In genomic region chr16:68696514-68696913, GRCh38 we compare ENCODE assay signal across 22 cellular contexts. TPM values are rescaled to one million over a fixed set of nuclear protein-coding genes. Genes with fewer than 3 reads are reported as not detected.
DNase-seq lines count a peak whose midpoint lies in the region; ATAC-seq and TF ChIP-seq lines count a peak whose summit lies in the region.
"Had no signal": no experiment of that assay in that cellular context is flagged by ENCODE, and none has a peak within 500 bp of the region (broad histone marks: within the 10 kb centered on the region; RNA-seq: fewer than 3 reads in every experiment).

No MANE protein-coding gene starts in this region.

- H3K4me1 Mint-ChIP-seq in neural crest cell, result peaks cover 7% of the 10 kb centered on the region
- no peaks in the 10 kb centered on the region for H3K4me1 Mint-ChIP-seq in CD4-positive, alpha-beta T cell (ENCODE audit: low read depth)
- H3K4me1 Mint-ChIP-seq: B cell, IgD-negative memory B cell had no signal

- no peaks in the 10 kb centered on the region for H3K36me3 Mint-ChIP-seq in neural crest cell (ENCODE audit: low read depth)
- H3K36me3 Mint-ChIP-seq in CD4-positive, alpha-beta T cell (ENCODE audit: low read depth), result no peaks in the 10 kb centered on the region
- H3K36me3 Mint-ChIP-seq: IgD-negative memory B cell had no signal

- peak overlapping the region; percentile 3 for H3K27ac Mint-ChIP-seq in neural crest cell (ENCODE audit: unreplicated experiment)
- H3K27ac Mint-ChIP-seq in CD4-positive, alpha-beta T cell, result no peak overlapping the region
- H3K27ac Mint-ChIP-seq: activated CD8-positive, alpha-beta T cell treated with anti-CD3 and anti-CD28 coated beads, Interleukin-2, amount 10 ng/mL, durations not matched to agents 7 days and 5 days; B cell; IgD-negative memory B cell had no signal

- ATAC-seq in CD4-positive, alpha-beta T cell (ENCODE audit: poor library complexity), result no peak
- ATAC-seq: activated CD8-positive, alpha-beta T cell treated with anti-CD3 and anti-CD28 coated beads, Interleukin-2, amount 10 ng/mL, durations not matched to agents 7 days and 5 days; activated T-cell treated with anti-CD3 and anti-CD28 coated beads, Interleukin-2, amount 50 U/mL, for 4 hours; gastroesophageal sphincter; right cardiac atrium had no signal

- H3K4me3 Mint-ChIP-seq in neural crest cell, result no peak overlapping the region
- no peak overlapping the region for H3K4me3 Mint-ChIP-seq in CD4-positive, alpha-beta T cell
- H3K4me3 Mint-ChIP-seq: activated CD8-positive, alpha-beta T cell treated with anti-CD3 and anti-CD28 coated beads, Interleukin-2, amount 10 ng/mL, durations not matched to agents 7 days and 5 days; activated T-cell treated with anti-CD3 and anti-CD28 coated beads, Interleukin-2, amount 50 U/mL, for 4 hours; B cell; IgD-negative memory B cell had no signal

- CTCF ChIA-PET in CD4-positive, alpha-beta T cell (lab: Charles Lee), result no interaction called here

- H3K27me3 ChIP-seq in CD4-positive, alpha-beta T cell (ENCODE audit: control insufficient read depth, insufficient read depth, low read length), result no peaks in the 10 kb centered on the region
- H3K27me3 ChIP-seq in effector memory CD4-positive, alpha-beta T cell (replicated peaks; ENCODE audit: control insufficient read depth, insufficient read depth, low read length, poor library complexity, severe bottlenecking), result no peaks in the 10 kb centered on the region
- H3K27me3 ChIP-seq: gastroesophageal sphincter had no signal

- no peaks in the 10 kb centered on the region for H3K4me1 ChIP-seq in effector memory CD4-positive, alpha-beta T cell (ENCODE audit: control insufficient read depth, insufficient read depth, low read length, poor library complexity, severe bottlenecking)
- H3K4me1 ChIP-seq: gastroesophageal sphincter had no signal

- H3K36me3 ChIP-seq in effector memory CD4-positive, alpha-beta T cell (ENCODE audit: control insufficient read depth, insufficient read depth, low read length), result no peaks in the 10 kb centered on the region
- H3K36me3 ChIP-seq: gastroesophageal sphincter had no signal

- no peaks in the 10 kb centered on the region for H3K9me3 ChIP-seq in CD4-positive, alpha-beta T cell (ENCODE audit: control insufficient read depth, low read length)
- H3K9me3 ChIP-seq in effector memory CD4-positive, alpha-beta T cell (ENCODE audit: control insufficient read depth, low read length), result no peaks in the 10 kb centered on the region
- H3K9me3 ChIP-seq: gastroesophageal sphincter had no signal

- POLR2A ChIA-PET in CD4-positive, alpha-beta T cell (lab: Charles Lee), result no interaction called here

- no peaks in the 10 kb centered on the region for H3K27me3 Mint-ChIP-seq in neural crest cell (ENCODE audit: low read depth)
- no peaks in the 10 kb centered on the region for H3K27me3 Mint-ChIP-seq in CD4-positive, alpha-beta T cell
- H3K27me3 Mint-ChIP-seq: IgD-negative memory B cell had no signal

- TF ChIP-seq CTCF in neural crest cell (conservative IDR thresholded peaks at IDR 0.05), result no peak
- no peak for TF ChIP-seq CTCF in CD4-positive, alpha-beta T cell (IDR thresholded peaks at IDR 0.05)

- DNase-seq in NCI-H1105 treated with DMSO at 0.1 percent for 48 hours (lab: John Stamatoyannopoulos, UW) (peak; percentile 27), NCI-H1105 (lab: John Stamatoyannopoulos, UW) (no peak), NCI-H2081 treated with DMSO at 0.1 percent for 48 hours (lab: John Stamatoyannopoulos, UW) (peak; percentile 1), RPMI8226 (peak; percentile 62), neural crest cell (ENCODE audit: low read depth, low spot score) (no peak), SKM-1 (lab: John Stamatoyannopoulos, UW; ENCODE audit: unreplicated experiment) (no peak)
- DNase-seq in CD4-positive, alpha-beta T cell, result no peak
- DNase-seq in effector memory CD4-positive, alpha-beta T cell, result no peak
- DNase-seq: activated CD8-positive, alpha-beta T cell treated with anti-CD3 and anti-CD28 coated beads, Interleukin-2, amount 10 ng/mL, durations not matched to agents 7 days and 5 days; activated naive CD4-positive, alpha-beta T cell treated with anti-CD3 and anti-CD28 coated beads, Interleukin-2, amount 50 U/mL, for 16 hours; activated T-cell treated with anti-CD3 and anti-CD28 coated beads, Interleukin-2, amount 50 U/mL, for 4 hours; aorta; central memory CD4-positive, alpha-beta T cell; GF-D8; NK-92 treated with Interleukin-12 subunit alpha and Interleukin-12 subunit beta, amount 100 ng/mL, for 24 hours; right cardiac atrium; T-helper 9 cell had no signal

- intact Hi-C loops in CD4-positive, alpha-beta T cell (cut with DNase I, micrococcal nuclease), result no loop called here

- H3K9me3 Mint-ChIP-seq in neural crest cell, result no peaks in the 10 kb centered on the region
- no peaks in the 10 kb centered on the region for H3K9me3 Mint-ChIP-seq in CD4-positive, alpha-beta T cell
- H3K9me3 Mint-ChIP-seq: activated T-cell treated with anti-CD3 and anti-CD28 coated beads, Interleukin-2, amount 50 U/mL, for 4 hours; IgD-negative memory B cell had no signal

- no peak overlapping the region for H3K27ac ChIP-seq in CD4-positive, alpha-beta T cell (ENCODE audit: low read depth, low read length)
- H3K27ac ChIP-seq in effector memory CD4-positive, alpha-beta T cell (ENCODE audit: insufficient read depth, low read length, poor library complexity, severe bottlenecking), result no peak overlapping the region
- H3K27ac ChIP-seq: gastroesophageal sphincter, SK-N-MC had no signal

- no peak overlapping the region for H3K4me3 ChIP-seq in effector memory CD4-positive, alpha-beta T cell (ENCODE audit: insufficient read depth, low read depth, low read length, poor library complexity, severe bottlenecking)
- H3K4me3 ChIP-seq: gastroesophageal sphincter, SK-N-MC had no signal

RNA-seq across cellular contexts. Expression of gene CDH1, which starts 40.6 kb away (rescaled TPM):
- total RNA-seq in neural crest cell, result 0.48 and 1.1 TPM in 2 replicates
- under 1 TPM; 0.31 to 0.49 TPM for total RNA-seq in CD4-positive, alpha-beta T cell
- total RNA-seq: activated CD8-positive, alpha-beta T cell treated with anti-CD3 and anti-CD28 coated beads, Interleukin-2, amount 10 ng/mL, durations not matched to agents 7 days and 5 days; osteocyte; right cardiac atrium had no signal

RNA-seq across cellular contexts. Expression of gene CDH3, which starts 51.4 kb away (rescaled TPM):
- 4.2 and 4.3 TPM in 2 replicates for total RNA-seq in neural crest cell
- total RNA-seq in CD4-positive, alpha-beta T cell, result under 1 TPM; 0.22 to 0.74 TPM
- total RNA-seq: activated CD8-positive, alpha-beta T cell treated with anti-CD3 and anti-CD28 coated beads, Interleukin-2, amount 10 ng/mL, durations not matched to agents 7 days and 5 days had no signal

Comparison
In these comparisons a context has a peak if more than half of its experiments do, and no peak if none do; other contexts are left out.
1. DNase-seq: peak in NCI-H1105 treated with DMSO at 0.1 percent for 48 hours (single experiment), NCI-H2081 treated with DMSO at 0.1 percent for 48 hours (single experiment) and RPMI8226 (single experiment); none in NCI-H1105 (single experiment), neural crest cell (single experiment), CD4-positive, alpha-beta T cell (0 of 10), SKM-1 (single experiment) and effector memory CD4-positive, alpha-beta T cell (0 of 3).